1 cellular context compared by ENCODE assay signal in the genomic region with DNA sequence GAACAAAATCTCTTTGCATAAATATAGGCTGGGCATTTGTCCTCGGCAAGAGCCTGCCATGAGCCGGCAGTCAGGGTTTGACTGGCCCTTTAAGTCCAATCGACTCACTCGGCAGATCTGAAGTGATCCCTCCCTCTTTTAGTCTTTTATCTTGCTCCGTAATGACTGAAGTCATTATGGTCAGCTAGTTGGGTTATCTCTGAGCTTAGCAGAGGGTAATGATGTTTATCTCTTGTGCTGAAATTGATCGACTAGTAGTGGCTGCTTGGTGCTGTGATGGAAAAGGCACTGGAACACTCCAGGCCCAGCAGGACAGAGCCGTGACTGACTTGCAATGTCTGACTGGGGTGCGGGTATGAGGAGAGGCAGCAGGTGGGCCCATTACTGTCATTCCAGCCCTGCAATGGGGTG.
TF ChIP-seq lines count a peak whose summit lies in the region.

No MANE protein-coding gene starts in this region.

TF ChIP-seq in HepG2, 621 proteins besides CTCF, POLR2A, EP300 and RAD21 (continued from another document and continues in another):
- TF ChIP-seq, protein P1, sequence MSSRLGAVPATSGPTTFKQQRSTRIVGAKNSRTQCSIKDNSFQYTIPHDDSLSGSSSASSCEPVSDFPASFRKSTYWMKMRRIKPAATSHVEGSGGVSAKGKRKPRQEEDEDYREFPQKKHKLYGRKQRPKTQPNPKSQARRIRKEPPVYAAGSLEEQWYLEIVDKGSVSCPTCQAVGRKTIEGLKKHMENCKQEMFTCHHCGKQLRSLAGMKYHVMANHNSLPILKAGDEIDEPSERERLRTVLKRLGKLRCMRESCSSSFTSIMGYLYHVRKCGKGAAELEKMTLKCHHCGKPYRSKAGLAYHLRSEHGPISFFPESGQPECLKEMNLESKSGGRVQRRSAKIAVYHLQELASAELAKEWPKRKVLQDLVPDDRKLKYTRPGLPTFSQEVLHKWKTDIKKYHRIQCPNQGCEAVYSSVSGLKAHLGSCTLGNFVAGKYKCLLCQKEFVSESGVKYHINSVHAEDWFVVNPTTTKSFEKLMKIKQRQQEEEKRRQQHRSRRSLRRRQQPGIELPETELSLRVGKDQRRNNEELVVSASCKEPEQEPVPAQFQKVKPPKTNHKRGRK (CRISPR knock-in tag; IDR thresholded peaks at IDR 0.05) = no peak
- TF ChIP-seq PAXIP1 (CRISPR knock-in tag; conservative IDR thresholded peaks at IDR 0.05) (0 out of 2 replicates have a peak, but pooled peaks have one; percentile 27), ZNF563 (CRISPR knock-in tag; IDR thresholded peaks at IDR 0.05) (no peak), TBX2 (CRISPR knock-in tag; IDR thresholded peaks at IDR 0.05; ENCODE audit: borderline replicate concordance) (peak; percentile 45; the same call in 1 of the 2 replicates), NR1H2 (CRISPR knock-in tag; IDR thresholded peaks at IDR 0.05; ENCODE audit: borderline replicate concordance, low read depth) (no peak), PRPF4 (IDR thresholded peaks at IDR 0.05; ENCODE audit: low read depth, low read length, poor library complexity, severe bottlenecking) (no peak), RBAK (CRISPR knock-in tag; IDR thresholded peaks at IDR 0.05) (no peak), ELF3 (CRISPR knock-in tag; IDR thresholded peaks at IDR 0.05) (no peak), EZH2 (conservative IDR thresholded peaks at IDR 0.05; ENCODE audit: low read depth, low read length) (no peak), ZNF496 (CRISPR knock-in tag; IDR thresholded peaks at IDR 0.05; ENCODE audit: insufficient replicate concordance) (no peak), ZBTB38 (CRISPR knock-in tag; IDR thresholded peaks at IDR 0.05) (no peak), SIN3A (IDR thresholded peaks at IDR 0.05; ENCODE audit: borderline replicate concordance, low read depth, low read length) (no peak), ZNF512B (CRISPR knock-in tag; IDR thresholded peaks at IDR 0.05; ENCODE audit: borderline replicate concordance) (no peak), TRIM22 (IDR thresholded peaks at IDR 0.05) (no peak), CHCHD3 (CRISPR knock-in tag; IDR thresholded peaks at IDR 0.05) (no peak), HNRNPL (IDR thresholded peaks at IDR 0.05; ENCODE audit: low read depth, low read length) (no peak), DNMT3B (CRISPR knock-in tag; conservative IDR thresholded peaks at IDR 0.05) (no peak), GZF1 (CRISPR knock-in tag; IDR thresholded peaks at IDR 0.05) (no peak), IKZF1 (IDR thresholded peaks at IDR 0.05) (no peak), ZBTB10 (CRISPR knock-in tag; IDR thresholded peaks at IDR 0.05; ENCODE audit: borderline replicate concordance) (no peak), ZNF264 (CRISPR knock-in tag; IDR thresholded peaks at IDR 0.05) (no peak), ZFYVE20 (CRISPR knock-in tag; IDR thresholded peaks at IDR 0.05; ENCODE audit: borderline replicate concordance, low read depth) (no peak), ZFP82 (CRISPR knock-in tag; IDR thresholded peaks at IDR 0.05; ENCODE audit: borderline replicate concordance) (no peak), CHD2 (IDR thresholded peaks at IDR 0.05; ENCODE audit: low read depth, low read length) (no peak)
- TF ChIP-seq, protein P2, sequence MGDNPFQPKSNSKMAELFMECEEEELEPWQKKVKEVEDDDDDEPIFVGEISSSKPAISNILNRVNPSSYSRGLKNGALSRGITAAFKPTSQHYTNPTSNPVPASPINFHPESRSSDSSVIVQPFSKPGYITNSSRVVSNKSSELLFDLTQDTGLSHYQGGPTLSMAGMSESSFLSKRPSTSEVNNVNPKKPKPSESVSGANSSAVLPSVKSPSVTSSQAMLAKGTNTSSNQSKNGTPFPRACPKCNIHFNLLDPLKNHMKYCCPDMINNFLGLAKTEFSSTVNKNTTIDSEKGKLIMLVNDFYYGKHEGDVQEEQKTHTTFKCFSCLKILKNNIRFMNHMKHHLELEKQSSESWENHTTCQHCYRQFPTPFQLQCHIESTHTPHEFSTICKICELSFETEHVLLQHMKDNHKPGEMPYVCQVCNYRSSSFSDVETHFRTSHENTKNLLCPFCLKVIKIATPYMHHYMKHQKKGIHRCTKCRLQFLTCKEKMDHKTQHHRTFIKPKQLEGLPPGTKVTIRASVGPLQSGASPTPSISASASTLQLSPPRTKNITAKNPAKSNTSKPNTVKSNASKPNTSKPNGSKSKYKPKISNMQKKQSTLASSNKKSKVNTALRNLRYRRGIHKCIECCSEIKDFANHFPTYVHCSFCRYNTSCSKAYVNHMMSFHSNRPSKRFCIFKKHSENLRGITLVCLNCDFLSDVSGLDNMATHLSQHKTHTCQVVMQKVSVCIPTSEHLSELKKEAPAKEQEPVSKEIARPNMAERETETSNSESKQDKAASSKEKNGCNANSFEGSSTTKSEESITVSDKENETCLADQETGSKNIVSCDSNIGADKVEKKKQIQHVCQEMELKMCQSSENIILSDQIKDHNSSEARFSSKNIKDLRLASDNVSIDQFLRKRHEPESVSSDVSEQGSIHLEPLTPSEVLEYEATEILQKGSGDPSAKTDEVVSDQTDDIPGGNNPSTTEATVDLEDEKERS (CRISPR knock-in tag; IDR thresholded peaks at IDR 0.05) = no peak
- TF ChIP-seq, protein P3, sequence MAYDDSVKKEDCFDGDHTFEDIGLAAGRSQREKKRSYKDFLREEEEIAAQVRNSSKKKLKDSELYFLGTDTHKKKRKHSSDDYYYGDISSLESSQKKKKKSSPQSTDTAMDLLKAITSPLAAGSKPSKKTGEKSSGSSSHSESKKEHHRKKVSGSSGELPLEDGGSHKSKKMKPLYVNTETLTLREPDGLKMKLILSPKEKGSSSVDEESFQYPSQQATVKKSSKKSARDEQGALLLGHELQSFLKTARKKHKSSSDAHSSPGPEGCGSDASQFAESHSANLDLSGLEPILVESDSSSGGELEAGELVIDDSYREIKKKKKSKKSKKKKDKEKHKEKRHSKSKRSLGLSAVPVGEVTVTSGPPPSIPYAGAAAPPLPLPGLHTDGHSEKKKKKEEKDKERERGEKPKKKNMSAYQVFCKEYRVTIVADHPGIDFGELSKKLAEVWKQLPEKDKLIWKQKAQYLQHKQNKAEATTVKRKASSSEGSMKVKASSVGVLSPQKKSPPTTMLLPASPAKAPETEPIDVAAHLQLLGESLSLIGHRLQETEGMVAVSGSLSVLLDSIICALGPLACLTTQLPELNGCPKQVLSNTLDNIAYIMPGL (CRISPR knock-in tag; IDR thresholded peaks at IDR 0.05; ENCODE audit: borderline replicate concordance in 1 of 2, low read depth in 1 of 2) = no peak; a peak in 1 of 4 replicates
- TF ChIP-seq, protein P4, sequence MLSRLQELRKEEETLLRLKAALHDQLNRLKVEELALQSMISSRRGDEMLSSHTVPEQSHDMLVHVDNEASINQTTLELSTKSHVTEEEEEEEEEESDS (CRISPR knock-in tag; IDR thresholded peaks at IDR 0.05; ENCODE audit: borderline replicate concordance) = no peak
- TF ChIP-seq, protein P5, sequence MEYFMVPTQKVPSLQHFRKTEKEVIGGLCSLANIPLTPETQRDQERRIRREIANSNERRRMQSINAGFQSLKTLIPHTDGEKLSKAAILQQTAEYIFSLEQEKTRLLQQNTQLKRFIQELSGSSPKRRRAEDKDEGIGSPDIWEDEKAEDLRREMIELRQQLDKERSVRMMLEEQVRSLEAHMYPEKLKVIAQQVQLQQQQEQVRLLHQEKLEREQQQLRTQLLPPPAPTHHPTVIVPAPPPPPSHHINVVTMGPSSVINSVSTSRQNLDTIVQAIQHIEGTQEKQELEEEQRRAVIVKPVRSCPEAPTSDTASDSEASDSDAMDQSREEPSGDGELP (IDR thresholded peaks at IDR 0.05; ENCODE audit: borderline replicate concordance, low read depth) = no peak
- TF ChIP-seq, protein P6, sequence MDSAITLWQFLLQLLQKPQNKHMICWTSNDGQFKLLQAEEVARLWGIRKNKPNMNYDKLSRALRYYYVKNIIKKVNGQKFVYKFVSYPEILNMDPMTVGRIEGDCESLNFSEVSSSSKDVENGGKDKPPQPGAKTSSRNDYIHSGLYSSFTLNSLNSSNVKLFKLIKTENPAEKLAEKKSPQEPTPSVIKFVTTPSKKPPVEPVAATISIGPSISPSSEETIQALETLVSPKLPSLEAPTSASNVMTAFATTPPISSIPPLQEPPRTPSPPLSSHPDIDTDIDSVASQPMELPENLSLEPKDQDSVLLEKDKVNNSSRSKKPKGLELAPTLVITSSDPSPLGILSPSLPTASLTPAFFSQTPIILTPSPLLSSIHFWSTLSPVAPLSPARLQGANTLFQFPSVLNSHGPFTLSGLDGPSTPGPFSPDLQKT (CRISPR knock-in tag; IDR thresholded peaks at IDR 0.05; ENCODE audit: borderline replicate concordance) = no peak
- TF ChIP-seq, protein P7, sequence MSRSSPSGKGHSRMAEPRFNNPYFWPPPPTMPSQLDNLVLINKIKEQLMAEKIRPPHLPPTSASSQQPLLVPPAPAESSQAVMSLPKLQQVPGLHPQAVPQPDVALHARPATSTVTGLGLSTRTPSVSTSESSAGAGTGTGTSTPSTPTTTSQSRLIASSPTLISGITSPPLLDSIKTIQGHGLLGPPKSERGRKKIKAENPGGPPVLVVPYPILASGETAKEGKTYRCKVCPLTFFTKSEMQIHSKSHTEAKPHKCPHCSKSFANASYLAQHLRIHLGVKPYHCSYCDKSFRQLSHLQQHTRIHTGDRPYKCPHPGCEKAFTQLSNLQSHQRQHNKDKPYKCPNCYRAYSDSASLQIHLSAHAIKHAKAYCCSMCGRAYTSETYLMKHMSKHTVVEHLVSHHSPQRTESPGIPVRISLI (CRISPR knock-in tag; IDR thresholded peaks at IDR 0.05; ENCODE audit: borderline replicate concordance) = no peak
